22 cellular contexts compared by ENCODE assay signal in genomic region chr1:55622071-55622470, GRCh38.
"Had no signal": no experiment of that assay in that cellular context is flagged by ENCODE, and none has a peak within 500 bp of the region (broad histone marks: within the 10 kb centered on the region; RNA-seq: fewer than 3 reads in every experiment).

No MANE protein-coding gene starts in this region.

- H3K4me1 ChIP-seq: SJSA1 had no signal

- ATAC-seq: K562 had no signal

- DNase-seq: Kasumi-1, MV-4-11, NCI-H1048, NCI-H1105, NCI-H1417 treated with DMSO at 0.1 percent for 48 hours, NCI-H146, NCI-H1694 treated with DMSO at 0.1 percent for 48 hours, NCI-H1930, NCI-H2081, NCI-H226, NCI-H446, NCI-H510A, NCI-H524 treated with DMSO at 0.1 percent for 48 hours, NCI-H69, NCI-H774, Right ventricle myocardium superior, RPMI8226, SIG-M5 had no signal

- H3K4me3 ChIP-seq: K562, SJSA1, SK-N-MC had no signal

- H3K36me3 ChIP-seq: SJSA1 had no signal

- H3K27me3 ChIP-seq: SJSA1 had no signal

- H3K27ac ChIP-seq: KMS-11, SJSA1, SK-N-MC had no signal
